In the genomic region with DNA sequence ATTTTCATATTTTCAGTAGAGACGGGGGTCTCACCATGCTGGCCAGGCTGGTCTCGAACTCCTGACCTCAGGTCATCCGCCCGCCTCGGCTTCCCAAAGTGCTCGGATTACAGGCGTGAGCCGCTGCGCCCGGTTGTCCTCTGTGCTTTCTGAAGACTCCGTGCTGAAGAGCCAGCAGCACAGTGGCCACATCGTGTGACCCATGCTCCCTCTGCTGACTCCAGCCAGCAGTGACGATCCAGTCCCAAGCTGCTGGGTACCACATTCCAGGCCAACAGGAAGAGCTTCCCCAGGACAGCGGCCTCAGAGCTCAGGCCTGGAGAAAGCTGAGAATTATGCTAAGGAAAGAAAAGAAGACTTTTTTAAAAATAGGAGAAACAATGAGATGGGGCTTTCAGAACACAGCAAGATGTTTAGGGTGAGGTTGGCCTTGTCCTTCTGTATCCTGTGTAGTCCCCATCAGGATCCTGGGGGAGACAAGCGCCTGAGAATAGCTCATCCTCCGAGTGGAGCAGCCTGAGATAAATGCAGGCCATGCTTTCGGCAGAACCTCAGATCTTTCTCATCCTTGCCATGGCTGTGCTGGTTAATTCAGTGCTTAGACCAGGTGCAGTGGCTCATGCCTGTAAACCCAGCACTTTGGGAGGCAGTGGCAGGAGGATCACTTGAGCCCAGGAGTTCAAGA, we compare ENCODE assay signal across 9 cellular contexts.
DNase-seq lines count a peak whose midpoint lies in the region; ATAC-seq and TF ChIP-seq lines count a peak whose summit lies in the region.
"Had no signal": no experiment of that assay in that cellular context is flagged by ENCODE, and none has a peak within 500 bp of the region (broad histone marks: within the 10 kb centered on the region; RNA-seq: fewer than 3 reads in every experiment).

No MANE protein-coding gene starts in this region.

- H3K27me3 Mint-ChIP-seq in stimulated activated naive B cell treated with anti-CD40 and anti-IgM and Interleukin-4, amounts not matched to agents 10 μg/mL and 1 μg/mL and 100 μg/mL, for 72 hours: peaks cover 20 to 25% of the 10 kb centered on the region in 2 donors

- H3K4me3 Mint-ChIP-seq in stimulated activated naive B cell treated with anti-CD40 and anti-IgM and Interleukin-4, amounts not matched to agents 10 μg/mL and 1 μg/mL and 100 μg/mL, for 72 hours: no peak overlapping the region

- peak in 6 of 9 donors; percentile 20 to 46 (median 34) for TF ChIP-seq CTCF in heart right ventricle (IDR thresholded peaks at IDR 0.05)

- no peaks in the 10 kb centered on the region for H3K4me1 ChIP-seq in heart right ventricle
- H3K4me1 ChIP-seq: upper lobe of left lung had no signal

- H3K36me3 Mint-ChIP-seq in stimulated activated naive B cell treated with anti-CD40 and anti-IgM and Interleukin-4, amounts not matched to agents 10 μg/mL and 1 μg/mL and 100 μg/mL, for 72 hours: no peaks in the 10 kb centered on the region

- intact Hi-C loops in heart right ventricle (cut with DNase I): loop anchor here in 6 of 10 donors (5.0 to 10.0 kb wide), 5 partner anchors 193 to 1303 kb away; no protein-coding TSS in a partner anchor

- H3K9me3 Mint-ChIP-seq in stimulated activated naive B cell treated with anti-CD40 and anti-IgM and Interleukin-4, amounts not matched to agents 10 μg/mL and 1 μg/mL and 100 μg/mL, for 72 hours: no peaks in the 10 kb centered on the region

- ATAC-seq in heart right ventricle: peak in 6 of 8 donors; percentile 39 to 82 (median 66)
- no peak for ATAC-seq in stimulated activated naive B cell treated with anti-CD40 and anti-IgM and Interleukin-4, amounts not matched to agents 10 μg/mL and 1 μg/mL and 100 μg/mL, for 72 hours (replicated peaks)
- ATAC-seq in HG03196 (IDR thresholded peaks at IDR 0.05; ENCODE audit: unreplicated experiment): no peak
- ATAC-seq in HG03097 (IDR thresholded peaks at IDR 0.05; ENCODE audit: low FRiP score, unreplicated experiment): no peak
- ATAC-seq in stimulated activated naive CD8-positive, alpha-beta T cell treated with anti-CD3 and anti-CD28 coated beads, Interleukin-15, Interleukin-2, amounts not matched to agents 100 U/mL and 50 U/mL, for 24 hours: no peak

- peak overlapping the region; percentile 37 for H3K27ac Mint-ChIP-seq in stimulated activated naive B cell treated with anti-CD40 and anti-IgM and Interleukin-4, amounts not matched to agents 10 μg/mL and 1 μg/mL and 100 μg/mL, for 72 hours

- no peaks in the 10 kb centered on the region for H3K9me3 ChIP-seq in heart right ventricle
- H3K9me3 ChIP-seq: upper lobe of left lung had no signal

- H3K4me3 ChIP-seq in heart right ventricle: no peak overlapping the region
- H3K4me3 ChIP-seq: upper lobe of left lung had no signal

- WGBS in heart right ventricle, 2 donors: 34 to 36% methylated on average over 17 of the region's 17 CpGs

- H3K4me1 Mint-ChIP-seq in stimulated activated naive B cell treated with anti-CD40 and anti-IgM and Interleukin-4, amounts not matched to agents 10 μg/mL and 1 μg/mL and 100 μg/mL, for 72 hours: peaks cover 5 to 7% of the 10 kb centered on the region in 2 donors

- H3K27ac ChIP-seq in heart right ventricle: no peak overlapping the region
- H3K27ac ChIP-seq: upper lobe of left lung had no signal

- H3K36me3 ChIP-seq in heart right ventricle: no peaks in the 10 kb centered on the region
- H3K36me3 ChIP-seq: upper lobe of left lung had no signal

- peaks cover 0 to 27% (median 7%) of the 10 kb centered on the region in 7 donors for H3K27me3 ChIP-seq in heart right ventricle
- H3K27me3 ChIP-seq: upper lobe of left lung had no signal

- DNase-seq in NCI-H2196 (lab: John Stamatoyannopoulos, UW; ENCODE audit: unreplicated experiment) (peak; percentile 14), NCI-H2196 treated with DMSO at 0.1 percent for 48 hours (lab: John Stamatoyannopoulos, UW; ENCODE audit: unreplicated experiment) (no peak), RPMI7951 (ENCODE audit: low read depth) (peak; percentile 74), heart right ventricle (peak in 1 of 2 donors; percentile 27)
- no peak for DNase-seq in stimulated activated naive B cell treated with anti-CD40 and anti-IgM and Interleukin-4, amounts not matched to agents 10 μg/mL and 1 μg/mL and 100 μg/mL, for 72 hours
- DNase-seq in stimulated activated naive CD8-positive, alpha-beta T cell treated with anti-CD3 and anti-CD28 coated beads, Interleukin-15, Interleukin-2, amounts not matched to agents 100 U/mL and 50 U/mL, for 24 hours: no peak

Comparison
In these comparisons a context has a peak if more than half of its experiments do, and no peak if none do; other contexts are left out.
1. DNase-seq: peak in NCI-H2196 (single experiment) and RPMI7951 (single experiment); none in NCI-H2196 treated with DMSO at 0.1 percent for 48 hours (single experiment), stimulated activated naive B cell treated with anti-CD40 and anti-IgM and Interleukin-4, amounts not matched to agents 10 μg/mL and 1 μg/mL and 100 μg/mL, for 72 hours (single experiment) and stimulated activated naive CD8-positive, alpha-beta T cell treated with anti-CD3 and anti-CD28 coated beads, Interleukin-15, Interleukin-2, amounts not matched to agents 100 U/mL and 50 U/mL, for 24 hours (single experiment).
2. ATAC-seq: peak in heart right ventricle (6 of 8); none in stimulated activated naive B cell treated with anti-CD40 and anti-IgM and Interleukin-4, amounts not matched to agents 10 μg/mL and 1 μg/mL and 100 μg/mL, for 72 hours (0 of 2), HG03196 (single experiment), HG03097 (single experiment) and stimulated activated naive CD8-positive, alpha-beta T cell treated with anti-CD3 and anti-CD28 coated beads, Interleukin-15, Interleukin-2, amounts not matched to agents 100 U/mL and 50 U/mL, for 24 hours (single experiment).